In the genomic region with DNA sequence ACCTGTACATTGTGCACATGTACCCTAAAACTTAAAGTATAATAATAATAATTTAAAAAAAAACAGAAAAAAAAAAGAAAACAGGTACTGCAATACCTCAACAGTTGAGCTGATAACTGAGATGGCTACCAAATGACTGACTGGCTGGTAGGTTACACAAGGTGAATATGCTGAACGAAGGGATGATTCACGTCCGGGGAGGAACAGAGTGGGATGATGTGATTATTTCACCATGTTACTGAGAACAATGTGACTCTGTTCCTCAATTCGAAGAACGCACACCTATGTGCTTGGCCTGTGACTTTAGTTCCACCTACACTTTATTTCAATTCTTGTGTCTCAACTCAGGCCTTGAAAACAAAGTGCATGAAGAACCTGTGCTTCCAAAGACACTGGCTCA, we compare ENCODE assay signal across 2 cellular contexts.
TF ChIP-seq lines count a peak whose summit lies in the region.

No MANE protein-coding gene starts in this region.

TF ChIP-seq in HepG2, 621 proteins besides CTCF, POLR2A, EP300 and RAD21:
- TF ChIP-seq ZNF30 (CRISPR knock-in tag; IDR thresholded peaks at IDR 0.05) (no peak), ZNF800 (CRISPR knock-in tag; IDR thresholded peaks at IDR 0.05) (no peak), POLR2G (IDR thresholded peaks at IDR 0.05; ENCODE audit: low read depth, low read length) (no peak), MTA1 (CRISPR knock-in tag; IDR thresholded peaks at IDR 0.05; ENCODE audit: borderline replicate concordance) (no peak), ARID3A (IDR thresholded peaks at IDR 0.05; ENCODE audit: low read depth, low read length) (no peak)

TF ChIP-seq in H1, 55 proteins besides CTCF, POLR2A, EP300 and RAD21:
- TF ChIP-seq, protein P1, sequence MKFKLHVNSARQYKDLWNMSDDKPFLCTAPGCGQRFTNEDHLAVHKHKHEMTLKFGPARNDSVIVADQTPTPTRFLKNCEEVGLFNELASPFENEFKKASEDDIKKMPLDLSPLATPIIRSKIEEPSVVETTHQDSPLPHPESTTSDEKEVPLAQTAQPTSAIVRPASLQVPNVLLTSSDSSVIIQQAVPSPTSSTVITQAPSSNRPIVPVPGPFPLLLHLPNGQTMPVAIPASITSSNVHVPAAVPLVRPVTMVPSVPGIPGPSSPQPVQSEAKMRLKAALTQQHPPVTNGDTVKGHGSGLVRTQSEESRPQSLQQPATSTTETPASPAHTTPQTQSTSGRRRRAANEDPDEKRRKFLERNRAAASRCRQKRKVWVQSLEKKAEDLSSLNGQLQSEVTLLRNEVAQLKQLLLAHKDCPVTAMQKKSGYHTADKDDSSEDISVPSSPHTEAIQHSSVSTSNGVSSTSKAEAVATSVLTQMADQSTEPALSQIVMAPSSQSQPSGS (IDR thresholded peaks at IDR 0.05; ENCODE audit: low read length): no peak
- TF ChIP-seq EZH2 (IDR thresholded peaks at IDR 0.05; ENCODE audit: low read depth, low read length, severe bottlenecking) (no peak), RXRA (IDR thresholded peaks at IDR 0.05; ENCODE audit: insufficient read depth, low read depth, low read length) (no peak)
